ENCODE assay signal across 12 cellular contexts in the genomic region with DNA sequence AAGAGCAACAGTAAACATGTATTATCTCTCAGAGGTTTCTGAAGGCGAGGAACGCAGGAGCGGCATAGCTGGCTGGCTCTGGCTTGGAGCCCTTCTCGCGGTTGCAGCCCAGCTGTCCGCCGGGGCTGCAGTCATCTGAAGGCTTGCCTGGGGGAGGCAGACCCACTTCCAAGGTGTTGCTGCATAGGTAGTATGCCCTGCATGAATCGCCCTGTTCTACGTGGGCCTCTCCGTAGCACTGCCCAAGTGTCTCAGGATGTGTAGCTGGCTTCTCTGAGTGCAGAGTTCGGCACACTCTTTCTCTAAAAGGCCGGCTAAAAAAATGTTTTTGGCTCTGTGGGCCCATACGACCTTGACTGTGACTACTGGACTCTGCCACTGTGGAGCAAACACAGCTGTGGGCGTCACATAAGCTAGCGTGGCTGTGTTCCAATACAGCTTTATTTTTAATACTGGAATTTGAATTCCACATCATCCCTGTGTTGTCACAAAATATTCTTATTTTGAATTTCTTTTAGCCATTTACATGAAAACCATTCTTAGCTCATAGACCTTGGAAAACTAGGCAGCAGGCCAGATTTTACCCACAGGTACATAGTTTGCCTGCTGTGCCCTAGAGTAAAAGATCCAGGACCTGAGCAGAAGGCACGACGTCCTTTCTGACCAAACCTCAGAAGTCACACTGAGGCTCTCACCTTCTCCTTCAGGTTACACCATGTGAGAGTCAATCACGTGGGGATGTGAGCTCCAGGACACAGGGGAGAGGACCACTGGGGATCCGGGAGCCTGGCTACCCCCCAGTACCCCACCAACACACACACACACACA. TPM values are rescaled to one million over a fixed set of nuclear protein-coding genes. Genes with fewer than 3 reads are reported as not detected.
A peak's percentile ranks its signal among the peaks of the same experiment; 100 is the strongest.
DNase-seq lines count a peak whose midpoint lies in the region; ATAC-seq, FAIRE-seq and TF ChIP-seq lines count a peak whose summit lies in the region.
"Had no signal": no experiment of that assay in that cellular context is flagged by ENCODE, and none has a peak within 500 bp of the region (broad histone marks: within the 10 kb centered on the region; RNA-seq: fewer than 3 reads in every experiment).

No MANE protein-coding gene starts in this region.

- intact Hi-C loops in heart left ventricle (cut with DNase I) (loop anchor here in 2 of 10 donors (10.0 kb wide), 1 partner anchor 103 kb away; no protein-coding TSS in a partner anchor), heart right ventricle (cut with DNase I) (loop anchor here in 3 of 10 donors (5.0 to 10.0 kb wide), 2 partner anchors 103 to 106 kb away; no protein-coding TSS in a partner anchor), uterus (cut with DNase I; ENCODE audit: low total_unique reads) (no loop called here), kidney (cut with DNase I) (no loop called here)

- H3K27ac Mint-ChIP-seq in central memory CD8-positive, alpha-beta T cell (ENCODE audit: low read depth): peak overlapping the region; percentile 53
- H3K27ac Mint-ChIP-seq in naive thymus-derived CD8-positive, alpha-beta T cell: peak overlapping the region in 6 of 10 donors; percentile 20 to 81 (median 64)

- H3K9me3 ChIP-seq in heart left ventricle (no peaks in the 10 kb centered on the region), heart right ventricle (no peaks in the 10 kb centered on the region), uterus (no peaks in the 10 kb centered on the region), kidney (ENCODE audit: control insufficient read depth in 1 of 2, low read length in 2 of 2) (no peaks in the 10 kb centered on the region)

- H3K27me3 Mint-ChIP-seq in central memory CD8-positive, alpha-beta T cell: no peaks in the 10 kb centered on the region
- H3K27me3 Mint-ChIP-seq in naive thymus-derived CD8-positive, alpha-beta T cell: no peaks in the 10 kb centered on the region

- no peaks in the 10 kb centered on the region for H3K36me3 Mint-ChIP-seq in central memory CD8-positive, alpha-beta T cell (ENCODE audit: insufficient read depth)
- peaks cover 6 to 73% (median 17%) of the 10 kb centered on the region in 3 donors for H3K36me3 Mint-ChIP-seq in naive thymus-derived CD8-positive, alpha-beta T cell

- H3K4me3 Mint-ChIP-seq in central memory CD8-positive, alpha-beta T cell: no peak overlapping the region
- peak overlapping the region in 2 of 10 donors; percentile 1 to 56 for H3K4me3 Mint-ChIP-seq in naive thymus-derived CD8-positive, alpha-beta T cell

- ATAC-seq in heart left ventricle: no peak
- ATAC-seq in heart right ventricle: no peak
- no peak for ATAC-seq in central memory CD8-positive, alpha-beta T cell (replicated peaks; ENCODE audit: extremely low read depth, poor library complexity, severe bottlenecking)
- no peak for ATAC-seq in naive thymus-derived CD8-positive, alpha-beta T cell
- ATAC-seq: left ventricle myocardium superior, SK-N-SH treated with all-trans-retinoic acid at 6 μM for 48 hours had no signal

- H3K4me1 ChIP-seq in heart left ventricle (peaks cover 0 to 65% (median 39%) of the 10 kb centered on the region in 12 donors), heart right ventricle (peaks cover 16 to 72% (median 43%) of the 10 kb centered on the region in 9 donors), uterus (peaks cover 3 to 6% of the 10 kb centered on the region in 2 donors), kidney (ENCODE audit: control insufficient read depth in 1 of 2, insufficient read depth in 1 of 2, low read depth in 1 of 2, low read length in 2 of 2) (peaks cover 15 to 22% of the 10 kb centered on the region in 2 donors)

- 76 to 81% (median 78%) methylated on average over 19 of the region's 19 CpGs for WGBS in heart left ventricle, 4 donors
- WGBS in heart right ventricle, 2 donors: 78 to 80% methylated on average over 19 of the region's 19 CpGs

- POLR2A ChIA-PET in naive thymus-derived CD8-positive, alpha-beta T cell (lab: Charles Lee): no interaction called here

- DNase-seq in heart left ventricle (no peak), heart right ventricle (no peak), uterus (no peak), SIG-M5 treated with dmso at 0.1 percent for 504 hours (lab: John Stamatoyannopoulos, UW; ENCODE audit: unreplicated experiment) (no peak), kidney (no peak)
- DNase-seq in central memory CD8-positive, alpha-beta T cell (ENCODE audit: low spot score in 2 of 2): no peak
- DNase-seq in naive thymus-derived CD8-positive, alpha-beta T cell: no peak
- no peak for DNase-seq in activated CD4-positive, CD25-positive, alpha-beta regulatory T cell (lab: John Stamatoyannopoulos, UW)
- DNase-seq: activated T-cell treated with anti-CD3 and anti-CD28 coated beads, Interleukin-2, amount 50 U/mL, for 4 hours; glutamatergic neuron; left ventricle myocardium superior had no signal

- H3K36me3 ChIP-seq in heart left ventricle (peaks cover 0 to 53% (median 27%) of the 10 kb centered on the region in 9 donors), heart right ventricle (peaks cover 0 to 64% (median 27%) of the 10 kb centered on the region in 9 donors), uterus (no peaks in the 10 kb centered on the region), kidney (ENCODE audit: control insufficient read depth in 1 of 2, insufficient read depth in 2 of 2, low read length in 2 of 2) (peaks cover 13 to 54% of the 10 kb centered on the region in 2 donors)

- H3K27me3 ChIP-seq in heart left ventricle (no peaks in the 10 kb centered on the region), heart right ventricle (no peaks in the 10 kb centered on the region), uterus (no peaks in the 10 kb centered on the region)

- no peaks in the 10 kb centered on the region for H3K9me3 Mint-ChIP-seq in central memory CD8-positive, alpha-beta T cell
- H3K9me3 Mint-ChIP-seq in naive thymus-derived CD8-positive, alpha-beta T cell: no peaks in the 10 kb centered on the region
- H3K9me3 Mint-ChIP-seq: activated T-cell treated with anti-CD3 and anti-CD28 coated beads, Interleukin-2, amount 50 U/mL, for 4 hours had no signal

- H3K4me3 ChIP-seq in heart left ventricle (no peak overlapping the region), heart right ventricle (no peak overlapping the region), uterus (no peak overlapping the region), kidney (ENCODE audit: low read length in 2 of 2) (no peak overlapping the region)

- no peak for TF ChIP-seq CTCF in heart left ventricle (IDR thresholded peaks at IDR 0.05)
- TF ChIP-seq CTCF in heart right ventricle (IDR thresholded peaks at IDR 0.05): no peak
- no peak for TF ChIP-seq CTCF in uterus (IDR thresholded peaks at IDR 0.05)
- no peak for TF ChIP-seq CTCF in kidney (IDR thresholded peaks at IDR 0.05; ENCODE audit: borderline replicate concordance, extremely low read depth, insufficient read depth)

- H3K9ac ChIP-seq in kidney (ENCODE audit: low read length in 2 of 2): no peak overlapping the region

- peaks cover 16% of the 10 kb centered on the region for H3K4me1 Mint-ChIP-seq in central memory CD8-positive, alpha-beta T cell
- peaks cover 7 to 27% (median 17%) of the 10 kb centered on the region in 4 donors for H3K4me1 Mint-ChIP-seq in naive thymus-derived CD8-positive, alpha-beta T cell

- H3K27ac ChIP-seq in heart left ventricle (peak overlapping the region in 7 of 12 donors; percentile 11 to 90 (median 48)), heart right ventricle (peak overlapping the region in 5 of 10 donors; percentile 13 to 82 (median 47)), uterus (peak overlapping the region; percentile 78 to 93), kidney (ENCODE audit: low read depth in 2 of 2, low read length in 2 of 2) (peak overlapping the region in 1 of 2 donors; percentile 29)

- no peak for TF ChIP-seq POLR2A in heart left ventricle (IDR thresholded peaks at IDR 0.05)
- TF ChIP-seq POLR2A in uterus (IDR thresholded peaks at IDR 0.05): no peak

- no peak for FAIRE-seq in kidney (lab: Jason Lieb, UNC)

RNA-seq across cellular contexts. Expression of a gene that starts 55.9 kb away (rescaled TPM):
- total RNA-seq in heart left ventricle (1 to 10 TPM in 5 of 9 donors, under 1 TPM in 3, not detected in 1; 0.51 to 3.4 (median 1.4) TPM), heart right ventricle (1 to 10 TPM in 7 of 10 donors, under 1 TPM in 3; 0.52 to 5.6 (median 1.3) TPM), uterus (under 1 TPM in 1 of 4 donors, not detected in 3; 0.40 TPM), kidney (1.1 TPM)
- polyA plus RNA-seq in heart left ventricle (1 to 10 TPM in 1 of 2 donors, not detected in 1; 2.8 TPM), heart right ventricle (1 to 10 TPM in 1 of 2 donors, under 1 TPM in 1; 0.22 to 4.2 TPM), kidney (ENCODE audit: insufficient read depth, low read depth, low replicate concordance) (1.1 TPM)
- total RNA-seq in naive thymus-derived CD8-positive, alpha-beta T cell: not detected
- polyA plus RNA-seq in naive thymus-derived CD8-positive, alpha-beta T cell: not detected
- total RNA-seq: activated T-cell treated with anti-CD3 and anti-CD28 coated beads, Interleukin-2, amount 50 U/mL, for 4 hours had no signal
